Comparison of ENCODE assay signal across 18 cellular contexts in genomic region chr21:46376231-46376628, GRCh38.
"Had no signal": no experiment of that assay in that cellular context is flagged by ENCODE, and none has a peak within 500 bp of the region (broad histone marks: within the 10 kb centered on the region; RNA-seq: fewer than 3 reads in every experiment).

No MANE protein-coding gene starts in this region.

- H3K4me1 ChIP-seq: Peyer's patch had no signal

- H3K27ac ChIP-seq: Peyer's patch, SK-N-MC had no signal

- H3K4me3 ChIP-seq: K562, Peyer's patch, SK-N-MC had no signal

- DNase-seq: activated CD4-positive, alpha-beta T cell treated with anti-CD3 and anti-CD28 coated beads for 48 hours; activated CD4-positive, alpha-beta T cell treated with anti-CD3 and anti-CD28 coated beads, Interleukin-2, amount 50 U/mL, for 4 hours; activated CD4-positive, CD25-positive, alpha-beta regulatory T cell treated with anti-CD3 and anti-CD28 coated beads, Interleukin-2, amount 50 U/mL, for 72 hours; activated CD8-positive, alpha-beta memory T cell treated with anti-CD3 and anti-CD28 coated beads, Interleukin-2, amount 50 U/mL, for 48 hours; activated CD8-positive, alpha-beta T cell treated with anti-CD3 and anti-CD28 coated beads, Interleukin-2, amount 10 ng/mL, durations not matched to agents 7 days and 5 days; activated T-cell treated with anti-CD3 and anti-CD28 coated beads, Interleukin-2, amount 50 U/mL, for 1 hour; amniotic stem cell; Kasumi-1; NCI-H1105 treated with DMSO at 0.1 percent for 48 hours; NCI-H1436 treated with DMSO at 0.1 percent for 48 hours; NCI-H187; NCI-H2081; NCI-H446; NCI-H524; Peyer's patch; SIG-M5 had no signal

- H3K9me3 ChIP-seq: Peyer's patch had no signal

- H3K27me3 ChIP-seq: Peyer's patch had no signal

- ATAC-seq: activated CD8-positive, alpha-beta T cell treated with anti-CD3 and anti-CD28 coated beads, Interleukin-2, amount 10 ng/mL, durations not matched to agents 7 days and 5 days; K562 had no signal
